In genomic region chr9:113652355-113653152, GRCh38 we compare ENCODE assay signal across 28 cellular contexts.
DNase-seq lines count a peak whose midpoint lies in the region; ATAC-seq, FAIRE-seq and TF ChIP-seq lines count a peak whose summit lies in the region.
"Had no signal": no experiment of that assay in that cellular context is flagged by ENCODE, and none has a peak within 500 bp of the region (broad histone marks: within the 10 kb centered on the region; RNA-seq: fewer than 3 reads in every experiment).

No MANE protein-coding gene starts in this region.

- H3K27me3 Mint-ChIP-seq in stimulated activated naive B cell treated with anti-CD40 and anti-IgM and Interleukin-4, amounts not matched to agents 10 μg/mL and 1 μg/mL and 100 μg/mL, for 72 hours = no peaks in the 10 kb centered on the region
- H3K27me3 Mint-ChIP-seq: activated CD4-positive, alpha-beta T cell treated with anti-CD3 and anti-CD28 coated beads for 36 hours; activated naive CD4-positive, alpha-beta T cell treated with anti-CD3 and anti-CD28 coated beads, Interleukin-2, amount 50 U/mL, for 24 hours; stimulated activated naive CD8-positive, alpha-beta T cell treated with anti-CD3 and anti-CD28 coated beads, Interleukin-15, amount 100 ng/mL, for 72 hours; T-cell had no signal

- ATAC-seq in GM12878 (no peak), GM18870 (IDR thresholded peaks at IDR 0.05; ENCODE audit: unreplicated experiment) (no peak)
- ATAC-seq in stimulated activated naive B cell treated with anti-CD40 and anti-IgM and Interleukin-4, amounts not matched to agents 10 μg/mL and 1 μg/mL and 100 μg/mL, for 72 hours (replicated peaks) = no peak
- ATAC-seq: activated CD4-positive, alpha-beta T cell treated with anti-CD3 and anti-CD28 coated beads for 36 hours; stimulated activated naive CD8-positive, alpha-beta T cell treated with anti-CD3 and anti-CD28 coated beads, Interleukin-15, amount 100 ng/mL, for 72 hours; T-cell had no signal

- no peak overlapping the region for H2AFZ ChIP-seq in GM12878 (ENCODE audit: control insufficient read depth, low read depth, low read length)
- H2AFZ ChIP-seq: GM23248 had no signal

- CTCF ChIA-PET in GM12878 (lab: Yijun Ruan, JAX) = interaction anchor here (1.5 to 12.2 kb wide), 6 partner anchors 63 to 378 kb away, joined by 3 to 565 read pairs (median 59); no protein-coding TSS in a partner anchor

- no peak overlapping the region for H3K4me3 Mint-ChIP-seq in stimulated activated naive B cell treated with anti-CD40 and anti-IgM and Interleukin-4, amounts not matched to agents 10 μg/mL and 1 μg/mL and 100 μg/mL, for 72 hours
- H3K4me3 Mint-ChIP-seq: activated CD4-positive, alpha-beta T cell treated with anti-CD3 and anti-CD28 coated beads for 36 hours; activated naive CD4-positive, alpha-beta T cell treated with anti-CD3 and anti-CD28 coated beads, Interleukin-2, amount 50 U/mL, for 24 hours; memory B cell; stimulated activated naive CD8-positive, alpha-beta T cell treated with anti-CD3 and anti-CD28 coated beads, Interleukin-15, amount 100 ng/mL, for 72 hours; T-cell had no signal

- intact Hi-C loops in GM12878 (cut with micrococcal nuclease; ENCODE audit: unreplicated experiment) = loop anchor here (10.0 kb wide), 1 partner anchor 728 kb away; no protein-coding TSS in a partner anchor

- H3K4me1 Mint-ChIP-seq in stimulated activated naive B cell treated with anti-CD40 and anti-IgM and Interleukin-4, amounts not matched to agents 10 μg/mL and 1 μg/mL and 100 μg/mL, for 72 hours = peaks cover 16 to 39% of the 10 kb centered on the region in 2 donors
- H3K4me1 Mint-ChIP-seq: activated naive CD4-positive, alpha-beta T cell treated with anti-CD3 and anti-CD28 coated beads, Interleukin-2, amount 50 U/mL, for 24 hours had no signal

- BruUV-seq in GM12878 (replicated peaks; lab: Mats Ljungman, UMichigan) = no TSS peak

- 39% methylated on average over 6 of the region's 6 CpGs for WGBS in GM12878 (ENCODE audit: insufficient coverage, insufficient replicate concordance, low lambda C conversion rate, missing lambda C conversion rate)
- 26% methylated on average over 6 of the region's 6 CpGs for WGBS in liver

- peak; percentile 43 for DNase-seq in activated CD8-positive, alpha-beta memory T cell treated with anti-CD3 and anti-CD28 coated beads, Interleukin-2, amount 50 U/mL, for 48 hours
- no peak for DNase-seq in activated CD8-positive, alpha-beta memory T cell treated with anti-CD3 and anti-CD28 coated beads, Interleukin-2, amount 50 U/mL, for 4 hours
- DNase-seq in GM12878 (ENCODE audit: low read depth, low spot score) = no peak
- DNase-seq in stimulated activated naive B cell treated with anti-CD40 and anti-IgM and Interleukin-4, amounts not matched to agents 10 μg/mL and 1 μg/mL and 100 μg/mL, for 72 hours = no peak
- no peak for DNase-seq in H4 (ENCODE audit: low spot score)
- DNase-seq in inferior parietal cortex (ENCODE audit: extremely low spot score) = no peak
- DNase-seq: activated CD4-positive, alpha-beta T cell treated with anti-CD3 and anti-CD28 coated beads for 36 hours; AML-193; aorta; caudate nucleus; CD4-positive, alpha-beta memory T cell; GM23248; NCI-H146; NCI-H510A treated with DMSO at 0.1 percent for 48 hours; occipital lobe; stimulated activated CD4-positive, alpha-beta T cell treated with anti-CD3 and anti-CD28 coated beads, Interleukin-4, amount 100 ng/mL, for 24 hours; stimulated activated naive CD8-positive, alpha-beta T cell treated with anti-CD3 and anti-CD28 coated beads, Interleukin-15, amount 100 ng/mL, for 72 hours; T-cell; tibial artery had no signal

- TF ChIP-seq CTCF in GM12878 (IDR thresholded peaks at IDR 0.05 in 2 of 3, conservative IDR thresholded peaks at IDR 0.05 in 1 of 3; ENCODE audit: control insufficient read depth in 2 of 3, extremely low read depth in 1 of 3, insufficient read depth in 1 of 3, low read depth in 3 of 3, low read length in 3 of 3) (no peak), liver (IDR thresholded peaks at IDR 0.05; ENCODE audit: low read depth, low read length, missing input control) (no peak)

- POLR2A ChIA-PET in GM12878 (lab: Charles Lee) = interaction anchor here (0.6 to 0.7 kb wide), 2 partner anchors 378 to 856 kb away, joined by 3 read pairs; no protein-coding TSS in a partner anchor

- H3K79me2 ChIP-seq in GM12878 (ENCODE audit: control insufficient read depth, insufficient read depth, low read length) = no peaks in the 10 kb centered on the region

- RAD21 ChIA-PET in GM12878 (lab: Charles Lee; ENCODE audit: unreplicated experiment) = interaction anchor here (0.8 to 8.0 kb wide), 3 partner anchors 49 to 205 kb away, joined by 4 to 290 read pairs (median 247); no protein-coding TSS in a partner anchor

- peak; percentile 41 for FAIRE-seq in GM12878 (lab: Jason Lieb, UNC)

- no peak overlapping the region for H3K4me2 ChIP-seq in GM12878 (ENCODE audit: control insufficient read depth, insufficient read depth)
- H3K4me2 ChIP-seq: KMS-11 had no signal

- H3K9ac ChIP-seq in GM12878 (ENCODE audit: control insufficient read depth, insufficient read depth, low read length) (no peak overlapping the region), liver (ENCODE audit: low read depth in 1 of 2, low read length in 2 of 2) (peak overlapping the region in 1 of 2 donors; percentile 78)
- H3K9ac ChIP-seq: GM23248, KMS-11 had no signal

- in situ Hi-C loops in GM12878 (cut with MboI) = no loop called here

- no peaks in the 10 kb centered on the region for H3K9me3 Mint-ChIP-seq in stimulated activated naive B cell treated with anti-CD40 and anti-IgM and Interleukin-4, amounts not matched to agents 10 μg/mL and 1 μg/mL and 100 μg/mL, for 72 hours
- H3K9me3 Mint-ChIP-seq: activated naive CD4-positive, alpha-beta T cell treated with anti-CD3 and anti-CD28 coated beads, Interleukin-2, amount 50 U/mL, for 24 hours; memory B cell; stimulated activated naive CD8-positive, alpha-beta T cell treated with anti-CD3 and anti-CD28 coated beads, Interleukin-15, amount 100 ng/mL, for 72 hours; T-cell had no signal

- no peaks in the 10 kb centered on the region for H4K20me1 ChIP-seq in GM12878 (ENCODE audit: control insufficient read depth, insufficient read depth)

- H3K36me3 ChIP-seq in GM12878 (ENCODE audit: control insufficient read depth in 2 of 2, insufficient read depth in 2 of 2, low read length in 1 of 2) (no peaks in the 10 kb centered on the region), liver (ENCODE audit: control insufficient read depth in 4 of 4, insufficient read depth in 3 of 4, low read depth in 1 of 4, low read length in 3 of 4) (no peaks in the 10 kb centered on the region)
- H3K36me3 ChIP-seq: Peyer's patch, spleen, tibial artery had no signal

- H3K27me3 ChIP-seq in GM12878 (replicated peaks in 1 of 2; ENCODE audit: control insufficient read depth in 2 of 2, insufficient read depth in 2 of 2, low read length in 1 of 2) (no peaks in the 10 kb centered on the region), liver (ENCODE audit: control insufficient read depth in 4 of 4, insufficient read depth in 4 of 4, low read length in 3 of 4) (no peaks in the 10 kb centered on the region)
- H3K27me3 ChIP-seq: dorsolateral prefrontal cortex, Peyer's patch, spleen, tibial artery had no signal

- peak overlapping the region; percentile 44 for H3K27ac Mint-ChIP-seq in stimulated activated naive B cell treated with anti-CD40 and anti-IgM and Interleukin-4, amounts not matched to agents 10 μg/mL and 1 μg/mL and 100 μg/mL, for 72 hours
- H3K27ac Mint-ChIP-seq: activated naive CD4-positive, alpha-beta T cell treated with anti-CD3 and anti-CD28 coated beads, Interleukin-2, amount 50 U/mL, for 24 hours; memory B cell; T-cell had no signal

- SMC1A ChIA-PET in GM12878 (lab: Charles Lee; ENCODE audit: uncharacterized antibody, unreplicated experiment) = interaction anchor here (1.6 to 11.0 kb wide), 3 partner anchors 50 to 204 kb away, joined by 3 to 270 read pairs (median 245); no protein-coding TSS in a partner anchor

- H3K4me1 ChIP-seq in GM12878 (ENCODE audit: control insufficient read depth, insufficient read depth, low read length) (no peaks in the 10 kb centered on the region), liver (ENCODE audit: control insufficient read depth in 4 of 4, insufficient read depth in 4 of 4, low read length in 3 of 4) (peaks cover 9 to 44% (median 21%) of the 10 kb centered on the region in 4 donors)

- H3K36me3 Mint-ChIP-seq in stimulated activated naive B cell treated with anti-CD40 and anti-IgM and Interleukin-4, amounts not matched to agents 10 μg/mL and 1 μg/mL and 100 μg/mL, for 72 hours = no peaks in the 10 kb centered on the region
- H3K36me3 Mint-ChIP-seq: activated naive CD4-positive, alpha-beta T cell treated with anti-CD3 and anti-CD28 coated beads, Interleukin-2, amount 50 U/mL, for 24 hours; CD4-positive, alpha-beta memory T cell; memory B cell; T-cell had no signal

- no peak for TF ChIP-seq EP300 in GM12878 (IDR thresholded peaks at IDR 0.05; ENCODE audit: borderline replicate concordance in 1 of 2, control insufficient read depth in 1 of 2, low read depth in 2 of 2, low read length in 2 of 2)

- TF ChIP-seq RAD21 in GM12878 (IDR thresholded peaks at IDR 0.05; ENCODE audit: insufficient read depth, low read depth, low read length) = no peak
- peak; percentile 73 to 80 for TF ChIP-seq RAD21 in liver (IDR thresholded peaks at IDR 0.05)

- H3K9me3 ChIP-seq in GM12878 (replicated peaks; ENCODE audit: control insufficient read depth, insufficient read depth, low read length) (no peaks in the 10 kb centered on the region), liver (ENCODE audit: control insufficient read depth in 4 of 4, low read length in 3 of 4) (no peaks in the 10 kb centered on the region)
- H3K9me3 ChIP-seq: Peyer's patch, spleen, tibial artery had no signal

- H3K27ac ChIP-seq in GM12878 (ENCODE audit: control insufficient read depth, insufficient read depth) (no peak overlapping the region), liver (ENCODE audit: low read depth in 1 of 2, low read length in 2 of 2) (peak overlapping the region; percentile 78 to 90)
- H3K27ac ChIP-seq: dorsolateral prefrontal cortex, epithelial cell of prostate, GM23248, KMS-11, Peyer's patch, spleen, tibial artery had no signal

- TF ChIP-seq POLR2A in GM12878 (IDR thresholded peaks at IDR 0.05; ENCODE audit: low read depth, low read length) = no peak

- H3K4me3 ChIP-seq in GM12878 = no peak overlapping the region
- H3K4me3 ChIP-seq in liver (ENCODE audit: low read depth in 1 of 3, low read length in 3 of 3) = no peak overlapping the region
- H3K4me3 ChIP-seq: dorsolateral prefrontal cortex, GM23248, Peyer's patch, spleen, tibial artery had no signal

TF ChIP-seq in GM12878, 131 proteins besides CTCF, POLR2A, EP300 and RAD21 (continues in another document):
- TF ChIP-seq YY1 (IDR thresholded peaks at IDR 0.05; ENCODE audit: low read depth, low read length) = no peak
- TF ChIP-seq ZNF24 (IDR thresholded peaks at IDR 0.05) = no peak
- no peak for TF ChIP-seq KDM1A (IDR thresholded peaks at IDR 0.05; ENCODE audit: borderline replicate concordance)
- no peak for TF ChIP-seq SREBF2 (IDR thresholded peaks at IDR 0.05; ENCODE audit: low read length)

TF ChIP-seq in liver, 16 proteins besides CTCF, POLR2A, EP300 and RAD21 (continues in another document):
- TF ChIP-seq GABPA (IDR thresholded peaks at IDR 0.05 in 1 of 2, conservative IDR thresholded peaks at IDR 0.05 in 1 of 2) = peak in 1 of 2 donors; percentile 65
